Comparison of ENCODE assay signal across 8 cellular contexts in genomic region chr1:77539510-77540142, GRCh38.
DNase-seq lines count a peak whose midpoint lies in the region; ATAC-seq, FAIRE-seq and TF ChIP-seq lines count a peak whose summit lies in the region.

No MANE protein-coding gene starts in this region.

- H3K27me3 Mint-ChIP-seq in endodermal cell (ENCODE audit: insufficient read depth), result no peaks in the 10 kb centered on the region

- intact Hi-C loops in pancreas (cut with DNase I), result no loop called here

- peaks cover 2% of the 10 kb centered on the region for H3K4me1 ChIP-seq in endodermal cell (ENCODE audit: control insufficient read depth, insufficient read depth, low read length)
- H3K4me1 ChIP-seq in pancreas, result peaks cover 0 to 14% (median 9%) of the 10 kb centered on the region in 3 donors

- H3K36me3 ChIP-seq in endodermal cell (ENCODE audit: control insufficient read depth, insufficient read depth, low read length), result no peaks in the 10 kb centered on the region
- no peaks in the 10 kb centered on the region for H3K36me3 ChIP-seq in pancreas

- no peaks in the 10 kb centered on the region for H3K27me3 ChIP-seq in endodermal cell (ENCODE audit: control insufficient read depth, insufficient read depth, low read length, poor library complexity, severe bottlenecking)
- no peaks in the 10 kb centered on the region for H3K27me3 ChIP-seq in pancreas

- no peak overlapping the region for H3K9ac ChIP-seq in endodermal cell (ENCODE audit: extremely low read depth, low read length, poor library complexity, severe bottlenecking)

- no peak for TF ChIP-seq CTCF in NB4 (IDR thresholded peaks at IDR 0.05; ENCODE audit: low read depth, low read length)
- TF ChIP-seq CTCF in endodermal cell (conservative IDR thresholded peaks at IDR 0.05), result no peak
- no peak for TF ChIP-seq CTCF in pancreas (IDR thresholded peaks at IDR 0.05)

- H3K9me3 Mint-ChIP-seq in endodermal cell, result no peaks in the 10 kb centered on the region

- FAIRE-seq in pancreas (lab: Jason Lieb, UNC), result no peak

- peak in 3 of 4 donors; percentile 42 to 72 (median 71) for ATAC-seq in pancreas
- ATAC-seq in HG03571 (IDR thresholded peaks at IDR 0.05; ENCODE audit: unreplicated experiment), result no peak
- no peak for ATAC-seq in HG03280 (IDR thresholded peaks at IDR 0.05; ENCODE audit: unreplicated experiment)

- no peak overlapping the region for H3K4me3 ChIP-seq in NB4 (ENCODE audit: low read depth, low read length)
- H3K4me3 ChIP-seq in endodermal cell (ENCODE audit: low read length), result no peak overlapping the region
- H3K4me3 ChIP-seq in pancreas, result no peak overlapping the region

- peaks cover 4% of the 10 kb centered on the region for H3K4me1 Mint-ChIP-seq in endodermal cell

- no peaks in the 10 kb centered on the region for H3K36me3 Mint-ChIP-seq in endodermal cell (ENCODE audit: low read depth)

- DNase-seq in EL (peak; percentile 93), NB4 (ENCODE audit: low read depth) (peak; percentile 42), endodermal cell (no peak), pancreas (peak in 2 of 6 donors; percentile 16 to 22), amniotic stem cell (lab: John Stamatoyannopoulos, UW) (no peak)
- DNase-seq in activated CD4-positive, alpha-beta T cell treated with anti-CD3 and anti-CD28 coated beads, Interleukin-2, amount 50 U/mL, for 4 hours, result no peak

- WGBS in endodermal cell (ENCODE audit: insufficient coverage in 1 of 2, insufficient read length in 1 of 2), 2 experiments, result 86 to 88% methylated on average over 3 to 4 of the region's 4 CpGs
- WGBS in pancreas, 2 donors, result 74 to 84% methylated on average over 4 of the region's 4 CpGs

- peak overlapping the region; percentile 39 for H3K27ac Mint-ChIP-seq in endodermal cell

- H3K27ac ChIP-seq in endodermal cell (ENCODE audit: low read depth, low read length), result no peak overlapping the region
- peak overlapping the region in 3 of 4 donors; percentile 21 to 41 (median 22) for H3K27ac ChIP-seq in pancreas

- no peak for TF ChIP-seq POLR2A in NB4 (IDR thresholded peaks at IDR 0.05; ENCODE audit: extremely low read depth, insufficient read length)

- H3K4me3 Mint-ChIP-seq in endodermal cell, result no peak overlapping the region

- H3K9me3 ChIP-seq in endodermal cell (ENCODE audit: control insufficient read depth, low read length), result no peaks in the 10 kb centered on the region
- no peaks in the 10 kb centered on the region for H3K9me3 ChIP-seq in pancreas

Comparison
In these comparisons a context has a peak if more than half of its experiments do, and no peak if none do; other contexts are left out.
1. DNase-seq: peak in EL (single experiment) and NB4 (single experiment); none in endodermal cell (single experiment), amniotic stem cell (single experiment) and activated CD4-positive, alpha-beta T cell treated with anti-CD3 and anti-CD28 coated beads, Interleukin-2, amount 50 U/mL, for 4 hours (0 of 2).
2. ATAC-seq: peak in pancreas (3 of 4); none in HG03571 (single experiment) and HG03280 (single experiment).